25 cellular contexts compared by ENCODE assay signal in genomic region chr22:19555651-19556050, GRCh38. TPM values are rescaled to one million over a fixed set of nuclear protein-coding genes. Genes with fewer than 3 reads are reported as not detected.
"Had no signal": no experiment of that assay in that cellular context is flagged by ENCODE, and none has a peak within 500 bp of the region (broad histone marks: within the 10 kb centered on the region; RNA-seq: fewer than 3 reads in every experiment).

No MANE protein-coding gene starts in this region.

- H3K4me3 Mint-ChIP-seq: activated naive CD4-positive, alpha-beta T cell treated with anti-CD3 and anti-CD28 coated beads, Interleukin-2, amount 10 ng/mL, durations not matched to agents 7 days and 5 days; activated naive CD8-positive, alpha-beta T cell treated with anti-CD3 and anti-CD28 coated beads, Interleukin-2, amount 10 ng/mL, durations not matched to agents 7 days and 5 days; brain; effector memory CD8-positive, alpha-beta T cell; immature natural killer cell; memory B cell; natural killer cell; neural progenitor cell; stimulated activated naive CD8-positive, alpha-beta T cell treated with anti-CD3 and anti-CD28 coated beads, Interleukin-15, Interleukin-2, amounts not matched to agents 100 ng/mL and 50 ng/mL, for 24 hours; T-helper 2 cell treated with Interferon-gamma antibody and Interleukin-4, amounts not matched to agents 5 μg/mL and 100 μg/mL, for 36 hours; type B pancreatic cell had no signal

- ATAC-seq: effector memory CD8-positive, alpha-beta T cell; gastroesophageal sphincter; natural killer cell; right cardiac atrium had no signal

- H3K4me3 ChIP-seq: ascending aorta, gastroesophageal sphincter, hepatocyte, neural progenitor cell had no signal

- H3K27ac Mint-ChIP-seq: activated naive CD4-positive, alpha-beta T cell treated with anti-CD3 and anti-CD28 coated beads, Interleukin-2, amount 10 ng/mL, durations not matched to agents 7 days and 5 days; activated naive CD8-positive, alpha-beta T cell treated with anti-CD3 and anti-CD28 coated beads, Interleukin-2, amount 10 ng/mL, durations not matched to agents 7 days and 5 days; brain; effector memory CD8-positive, alpha-beta T cell; immature natural killer cell; memory B cell; natural killer cell; neural progenitor cell; stimulated activated naive CD8-positive, alpha-beta T cell treated with anti-CD3 and anti-CD28 coated beads, Interleukin-15, Interleukin-2, amounts not matched to agents 100 ng/mL and 50 ng/mL, for 24 hours; T-helper 2 cell treated with Interferon-gamma antibody and Interleukin-4, amounts not matched to agents 5 μg/mL and 100 μg/mL, for 36 hours; type B pancreatic cell had no signal

- H3K27me3 ChIP-seq: ascending aorta, hepatocyte, neural progenitor cell had no signal

- H3K36me3 ChIP-seq: ascending aorta, gastroesophageal sphincter, neural progenitor cell had no signal

- H3K27me3 Mint-ChIP-seq: type B pancreatic cell had no signal

- H3K36me3 Mint-ChIP-seq: activated naive CD4-positive, alpha-beta T cell treated with anti-CD3 and anti-CD28 coated beads, Interleukin-2, amount 10 ng/mL, durations not matched to agents 7 days and 5 days; activated naive CD8-positive, alpha-beta T cell treated with anti-CD3 and anti-CD28 coated beads, Interleukin-2, amount 10 ng/mL, durations not matched to agents 7 days and 5 days; brain; memory B cell; natural killer cell; neural progenitor cell; type B pancreatic cell had no signal

- H3K4me1 Mint-ChIP-seq: activated naive CD4-positive, alpha-beta T cell treated with anti-CD3 and anti-CD28 coated beads, Interleukin-2, amount 10 ng/mL, durations not matched to agents 7 days and 5 days; activated naive CD8-positive, alpha-beta T cell treated with anti-CD3 and anti-CD28 coated beads, Interleukin-2, amount 10 ng/mL, durations not matched to agents 7 days and 5 days; brain; immature natural killer cell; memory B cell; natural killer cell had no signal

- H3K9me3 Mint-ChIP-seq: activated naive CD4-positive, alpha-beta T cell treated with anti-CD3 and anti-CD28 coated beads, Interleukin-2, amount 10 ng/mL, durations not matched to agents 7 days and 5 days; effector memory CD8-positive, alpha-beta T cell; memory B cell; natural killer cell; stimulated activated naive CD8-positive, alpha-beta T cell treated with anti-CD3 and anti-CD28 coated beads, Interleukin-15, Interleukin-2, amounts not matched to agents 100 ng/mL and 50 ng/mL, for 24 hours; T-helper 2 cell treated with Interferon-gamma antibody and Interleukin-4, amounts not matched to agents 5 μg/mL and 100 μg/mL, for 36 hours; type B pancreatic cell had no signal

- H3K9me3 ChIP-seq: ascending aorta had no signal

- H3K27ac ChIP-seq: ascending aorta, gastroesophageal sphincter, hepatocyte, neural progenitor cell had no signal

- H3K4me1 ChIP-seq: ascending aorta, gastroesophageal sphincter, neural progenitor cell had no signal

- DNase-seq: activated CD4-positive, alpha-beta T cell treated with anti-CD3 and anti-CD28 coated beads for 4 hours; activated CD4-positive, alpha-beta T cell treated with anti-CD3 and anti-CD28 coated beads, Interleukin-2, amount 50 U/mL, for 48 hours; activated CD8-positive, alpha-beta memory T cell treated with anti-CD3 and anti-CD28 coated beads for 24 hours; activated gamma-delta T cell; activated naive CD4-positive, alpha-beta T cell treated with anti-CD3 and anti-CD28 coated beads, Interleukin-2, amount 10 ng/mL, durations not matched to agents 7 days and 5 days; activated naive CD8-positive, alpha-beta T cell treated with anti-CD3 and anti-CD28 coated beads, Interleukin-2, amount 10 ng/mL, durations not matched to agents 7 days and 5 days; cortex of kidney; effector memory CD8-positive, alpha-beta T cell; immature natural killer cell; kidney; natural killer cell; right cardiac atrium; stimulated activated CD4-positive, alpha-beta T cell treated with anti-CD3 and anti-CD28 coated beads, Interleukin-2, amount 100 ng/mL, for 48 hours; T-helper 1 cell had no signal

RNA-seq across cellular contexts. Expression of gene CLDN5, which starts 31.4 kb away (rescaled TPM):
- total RNA-seq: activated naive CD8-positive, alpha-beta T cell treated with anti-CD3 and anti-CD28 coated beads, Interleukin-2, amount 10 ng/mL, durations not matched to agents 7 days and 5 days; fibroblast of villous mesenchyme had no signal
- polyA plus RNA-seq: fibroblast of lung had no signal
